ENCODE assay signal across 18 cellular contexts in the genomic region with DNA sequence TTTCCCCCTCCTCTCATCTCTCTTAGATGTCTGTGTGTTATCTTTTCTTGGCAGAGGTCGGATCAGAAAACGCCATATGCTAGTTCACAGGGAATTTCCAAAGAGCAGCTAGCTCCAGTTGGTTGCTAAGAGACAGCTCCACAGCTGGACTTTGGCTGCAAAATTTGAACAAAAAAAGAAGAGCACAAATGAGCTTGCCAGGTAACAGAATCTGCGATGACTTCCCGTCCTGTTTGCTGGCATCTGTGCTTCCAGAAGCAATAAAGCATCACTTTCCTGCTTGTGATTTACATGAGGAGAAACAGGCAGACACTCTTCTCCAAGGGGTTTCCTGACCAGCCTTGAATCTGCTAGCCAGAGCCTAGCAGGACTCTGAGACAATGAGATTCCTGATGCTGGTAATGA.
A peak's percentile ranks its signal among the peaks of the same experiment; 100 is the strongest.
DNase-seq lines count a peak whose midpoint lies in the region; ATAC-seq and TF ChIP-seq lines count a peak whose summit lies in the region.
"Had no signal": no experiment of that assay in that cellular context is flagged by ENCODE, and none has a peak within 500 bp of the region (broad histone marks: within the 10 kb centered on the region; RNA-seq: fewer than 3 reads in every experiment).

No MANE protein-coding gene starts in this region.

- POLR2A ChIA-PET in WTC11 (lab: Charles Lee): no interaction called here

- peak; percentile 31 to 32 for DNase-seq in NCI-H526 (lab: John Stamatoyannopoulos, UW)
- DNase-seq in NCI-H526 treated with DMSO at 0.1 percent for 48 hours (lab: John Stamatoyannopoulos, UW): no peak
- no peak for DNase-seq in WTC11 (ENCODE audit: low spot score)
- peak; percentile 51 for DNase-seq in medulla oblongata (ENCODE audit: extremely low spot score)
- DNase-seq in NK-92 (lab: John Stamatoyannopoulos, UW; ENCODE audit: unreplicated experiment): no peak
- DNase-seq in cerebellum (ENCODE audit: low spot score): no peak
- DNase-seq in stimulated activated CD4-positive, alpha-beta T cell treated with anti-CD3 and anti-CD28 coated beads, Interleukin-4, amount 100 ng/mL, for 1 hour: no peak
- DNase-seq: activated CD4-positive, alpha-beta T cell treated with anti-CD3 and anti-CD28 coated beads, Interleukin-2, amount 10 ng/mL, durations not matched to agents 7 days and 5 days; activated CD8-positive, alpha-beta memory T cell treated with anti-CD3 and anti-CD28 coated beads, Interleukin-2, amount 50 U/mL, for 48 hours; activated naive CD4-positive, alpha-beta T cell treated with Interleukin-2 at 50 U/mL for 16 hours; DND-41; foreskin keratinocyte; Karpas-422; psoas muscle; stimulated activated naive CD4-positive, alpha-beta T cell had no signal

- H3K4me1 Mint-ChIP-seq in WTC11: peaks cover 11% of the 10 kb centered on the region
- H3K4me1 Mint-ChIP-seq: activated CD4-positive, alpha-beta T cell treated with anti-CD3 and anti-CD28 coated beads, Interleukin-2, amount 10 ng/mL, durations not matched to agents 7 days and 5 days had no signal

- peaks cover 11% of the 10 kb centered on the region for H3K36me3 Mint-ChIP-seq in WTC11

- TF ChIP-seq CTCF in WTC11 (IDR thresholded peaks at IDR 0.05): no peak

- ATAC-seq in WTC11: peak; percentile 26; the same call in 1 of the 2 replicates
- ATAC-seq: foreskin keratinocyte, psoas muscle had no signal

- CTCF ChIA-PET in WTC11 (lab: Charles Lee): interaction anchor here (0.6 kb wide), 1 partner anchor 388 kb away, joined by 3 read pairs; no protein-coding TSS in a partner anchor

- H3K9me3 Mint-ChIP-seq in WTC11: peaks cover 25% of the 10 kb centered on the region

- H3K27me3 Mint-ChIP-seq in WTC11 (ENCODE audit: low read depth): no peaks in the 10 kb centered on the region; the same call in 1 of the 2 replicates
- H3K27me3 Mint-ChIP-seq: activated CD4-positive, alpha-beta T cell treated with anti-CD3 and anti-CD28 coated beads, Interleukin-2, amount 10 ng/mL, durations not matched to agents 7 days and 5 days had no signal

- H3K4me3 Mint-ChIP-seq in WTC11: no peak overlapping the region
- H3K4me3 Mint-ChIP-seq: activated CD4-positive, alpha-beta T cell treated with anti-CD3 and anti-CD28 coated beads, Interleukin-2, amount 10 ng/mL, durations not matched to agents 7 days and 5 days had no signal

- peak overlapping the region; percentile 69 for H3K27ac ChIP-seq in temporal lobe (ENCODE audit: low read depth, low read length)
- H3K27ac ChIP-seq: ascending aorta; BLaER1 treated with 17β-estradiol and CSF1 and Interleukin-3, amounts not matched to agents 10 nM and 100 nM; foreskin keratinocyte; psoas muscle had no signal

- H3K27ac Mint-ChIP-seq in WTC11: no peak overlapping the region
- H3K27ac Mint-ChIP-seq: activated CD4-positive, alpha-beta T cell treated with anti-CD3 and anti-CD28 coated beads, Interleukin-2, amount 10 ng/mL, durations not matched to agents 7 days and 5 days had no signal

TF ChIP-seq in WTC11, 78 proteins besides CTCF, POLR2A, EP300 and RAD21:
- TF ChIP-seq JUN (CRISPR knock-in tag; IDR thresholded peaks at IDR 0.05) (no peak), EMX1 (CRISPR knock-in tag; IDR thresholded peaks at IDR 0.05) (no peak), GRHL2 (CRISPR knock-in tag; IDR thresholded peaks at IDR 0.05; ENCODE audit: insufficient replicate concordance, severe bottlenecking) (no peak), TP53 (CRISPR knock-in tag; IDR thresholded peaks at IDR 0.05) (no peak), FOXK1 (CRISPR knock-in tag; IDR thresholded peaks at IDR 0.05) (no peak), KAT7 (CRISPR knock-in tag; IDR thresholded peaks at IDR 0.05; ENCODE audit: borderline replicate concordance) (no peak)
- TF ChIP-seq, protein P1, sequence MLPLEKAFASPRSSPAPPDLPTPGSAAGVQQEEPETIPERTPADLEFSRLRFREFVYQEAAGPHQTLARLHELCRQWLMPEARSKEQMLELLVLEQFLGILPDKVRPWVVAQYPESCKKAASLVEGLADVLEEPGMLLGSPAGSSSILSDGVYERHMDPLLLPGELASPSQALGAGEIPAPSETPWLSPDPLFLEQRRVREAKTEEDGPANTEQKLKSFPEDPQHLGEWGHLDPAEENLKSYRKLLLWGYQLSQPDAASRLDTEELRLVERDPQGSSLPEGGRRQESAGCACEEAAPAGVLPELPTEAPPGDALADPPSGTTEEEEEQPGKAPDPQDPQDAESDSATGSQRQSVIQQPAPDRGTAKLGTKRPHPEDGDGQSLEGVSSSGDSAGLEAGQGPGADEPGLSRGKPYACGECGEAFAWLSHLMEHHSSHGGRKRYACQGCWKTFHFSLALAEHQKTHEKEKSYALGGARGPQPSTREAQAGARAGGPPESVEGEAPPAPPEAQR (CRISPR knock-in tag; IDR thresholded peaks at IDR 0.05): no peak
- TF ChIP-seq, protein P2, sequence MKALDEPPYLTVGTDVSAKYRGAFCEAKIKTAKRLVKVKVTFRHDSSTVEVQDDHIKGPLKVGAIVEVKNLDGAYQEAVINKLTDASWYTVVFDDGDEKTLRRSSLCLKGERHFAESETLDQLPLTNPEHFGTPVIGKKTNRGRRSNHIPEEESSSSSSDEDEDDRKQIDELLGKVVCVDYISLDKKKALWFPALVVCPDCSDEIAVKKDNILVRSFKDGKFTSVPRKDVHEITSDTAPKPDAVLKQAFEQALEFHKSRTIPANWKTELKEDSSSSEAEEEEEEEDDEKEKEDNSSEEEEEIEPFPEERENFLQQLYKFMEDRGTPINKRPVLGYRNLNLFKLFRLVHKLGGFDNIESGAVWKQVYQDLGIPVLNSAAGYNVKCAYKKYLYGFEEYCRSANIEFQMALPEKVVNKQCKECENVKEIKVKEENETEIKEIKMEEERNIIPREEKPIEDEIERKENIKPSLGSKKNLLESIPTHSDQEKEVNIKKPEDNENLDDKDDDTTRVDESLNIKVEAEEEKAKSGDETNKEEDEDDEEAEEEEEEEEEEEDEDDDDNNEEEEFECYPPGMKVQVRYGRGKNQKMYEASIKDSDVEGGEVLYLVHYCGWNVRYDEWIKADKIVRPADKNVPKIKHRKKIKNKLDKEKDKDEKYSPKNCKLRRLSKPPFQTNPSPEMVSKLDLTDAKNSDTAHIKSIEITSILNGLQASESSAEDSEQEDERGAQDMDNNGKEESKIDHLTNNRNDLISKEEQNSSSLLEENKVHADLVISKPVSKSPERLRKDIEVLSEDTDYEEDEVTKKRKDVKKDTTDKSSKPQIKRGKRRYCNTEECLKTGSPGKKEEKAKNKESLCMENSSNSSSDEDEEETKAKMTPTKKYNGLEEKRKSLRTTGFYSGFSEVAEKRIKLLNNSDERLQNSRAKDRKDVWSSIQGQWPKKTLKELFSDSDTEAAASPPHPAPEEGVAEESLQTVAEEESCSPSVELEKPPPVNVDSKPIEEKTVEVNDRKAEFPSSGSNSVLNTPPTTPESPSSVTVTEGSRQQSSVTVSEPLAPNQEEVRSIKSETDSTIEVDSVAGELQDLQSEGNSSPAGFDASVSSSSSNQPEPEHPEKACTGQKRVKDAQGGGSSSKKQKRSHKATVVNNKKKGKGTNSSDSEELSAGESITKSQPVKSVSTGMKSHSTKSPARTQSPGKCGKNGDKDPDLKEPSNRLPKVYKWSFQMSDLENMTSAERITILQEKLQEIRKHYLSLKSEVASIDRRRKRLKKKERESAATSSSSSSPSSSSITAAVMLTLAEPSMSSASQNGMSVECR (CRISPR knock-in tag; IDR thresholded peaks at IDR 0.05; ENCODE audit: borderline replicate concordance): no peak
- TF ChIP-seq, protein P3, sequence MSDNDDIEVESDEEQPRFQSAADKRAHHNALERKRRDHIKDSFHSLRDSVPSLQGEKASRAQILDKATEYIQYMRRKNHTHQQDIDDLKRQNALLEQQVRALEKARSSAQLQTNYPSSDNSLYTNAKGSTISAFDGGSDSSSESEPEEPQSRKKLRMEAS (CRISPR knock-in tag; IDR thresholded peaks at IDR 0.05): no peak

Comparison
In these comparisons a context has a peak if more than half of its experiments do, and no peak if none do; other contexts are left out.
1. DNase-seq: peak in NCI-H526 (2 of 2) and medulla oblongata (single experiment); none in NCI-H526 treated with DMSO at 0.1 percent for 48 hours (single experiment), WTC11 (single experiment), NK-92 (single experiment), cerebellum (single experiment) and stimulated activated CD4-positive, alpha-beta T cell treated with anti-CD3 and anti-CD28 coated beads, Interleukin-4, amount 100 ng/mL, for 1 hour (single experiment).